19 cellular contexts compared by ENCODE assay signal in the genomic region with DNA sequence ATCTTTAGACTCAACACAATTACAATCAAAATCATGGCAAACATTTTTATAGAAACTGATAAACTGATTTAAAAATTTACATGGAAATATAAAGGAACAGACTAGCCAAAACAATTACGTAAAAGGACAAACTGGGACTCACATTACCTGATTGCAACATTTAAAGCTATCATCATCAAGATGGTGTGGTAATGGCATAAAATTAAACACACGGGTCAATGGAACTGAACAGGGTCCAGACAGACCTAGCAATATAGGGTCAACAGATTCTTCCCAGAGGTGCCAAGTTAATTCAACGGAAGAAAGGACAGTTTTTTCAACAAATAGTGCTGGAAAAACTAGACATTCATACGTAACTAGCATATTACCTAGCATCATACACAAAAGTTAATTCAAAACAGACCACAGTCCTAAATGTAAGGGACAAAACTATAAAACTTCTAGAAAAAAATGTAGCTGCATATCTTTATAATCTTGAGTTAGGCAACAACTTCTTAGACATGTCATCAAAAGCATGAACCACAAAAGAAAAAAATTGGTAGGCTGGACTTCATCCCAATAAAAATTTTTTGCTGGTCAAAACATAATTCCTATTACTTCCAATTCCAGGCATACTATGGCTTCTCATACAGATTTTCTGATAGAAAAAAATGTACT.
DNase-seq lines count a peak whose midpoint lies in the region; ATAC-seq and TF ChIP-seq lines count a peak whose summit lies in the region.
"Had no signal": no experiment of that assay in that cellular context is flagged by ENCODE, and none has a peak within 500 bp of the region (broad histone marks: within the 10 kb centered on the region; RNA-seq: fewer than 3 reads in every experiment).

No MANE protein-coding gene starts in this region.

- WGBS in hepatocyte (ENCODE audit: low lambda C conversion rate, missing lambda C conversion rate): 91% methylated on average over 4 of the region's 4 CpGs

- peaks cover 25% of the 10 kb centered on the region for H3K4me1 Mint-ChIP-seq in MCF 10A (ENCODE audit: insufficient read depth, unreplicated experiment)
- peaks cover 19% of the 10 kb centered on the region for H3K4me1 Mint-ChIP-seq in type B pancreatic cell (ENCODE audit: unreplicated experiment)
- H3K4me1 Mint-ChIP-seq in activated T-cell treated with anti-CD3 and anti-CD28 coated beads, Interleukin-2, amount 50 U/mL, for 4 hours (ENCODE audit: low read depth): no peaks in the 10 kb centered on the region
- H3K4me1 Mint-ChIP-seq: activated B cell treated with CpG ODN at 0.5 μM for 24 hours; activated T-helper 17 cell treated with anti-CD3 and anti-CD28 coated beads, Interleukin-2, amount 50 U/mL, for 72 hours; stimulated activated effector memory CD8-positive, alpha-beta T cell treated with anti-CD3 and anti-CD28 coated beads, Interleukin-12 subunit alpha, Interleukin-12 subunit beta, amount 100 ng/mL, for 72 hours had no signal

- H3K4me2 ChIP-seq in hepatocyte: no peak overlapping the region

- POLR2A ChIA-PET in MCF 10A (lab: Yijun Ruan, JAX): interaction anchor here (0.6 to 2.4 kb wide), 7 partner anchors 11 to 44 kb away, joined by 3 to 13 read pairs (median 3); no protein-coding TSS in a partner anchor

- DNase-seq in MCF 10A (ENCODE audit: unreplicated experiment) (peak; percentile 36), breast epithelium (ENCODE audit: low spot score in 2 of 2) (no peak), hepatocyte (ENCODE audit: low spot score) (no peak), type B pancreatic cell (ENCODE audit: extremely low spot score, unreplicated experiment) (no peak), middle frontal gyrus (ENCODE audit: extremely low spot score, low spot score) (no peak)
- no peak for DNase-seq in activated T-cell treated with anti-CD3 and anti-CD28 coated beads, Interleukin-2, amount 50 U/mL, for 4 hours
- DNase-seq in effector CD8-positive, alpha-beta T cell (lab: John Stamatoyannopoulos, UW): no peak
- DNase-seq: activated B cell treated with CpG ODN at 0.5 μM for 24 hours, adrenal gland, kidney, NCI-H1105, nucleus accumbens, RPMI8226, T-helper 17 cell had no signal

- H3K27ac Mint-ChIP-seq in MCF 10A (ENCODE audit: low read depth, unreplicated experiment) (peak overlapping the region; percentile 57), type B pancreatic cell (peak overlapping the region; percentile 14)
- H3K27ac Mint-ChIP-seq: activated B cell treated with CpG ODN at 0.5 μM for 24 hours; activated T-helper 17 cell treated with anti-CD3 and anti-CD28 coated beads, Interleukin-2, amount 50 U/mL, for 72 hours; stimulated activated effector memory CD8-positive, alpha-beta T cell treated with anti-CD3 and anti-CD28 coated beads, Interleukin-12 subunit alpha, Interleukin-12 subunit beta, amount 100 ng/mL, for 72 hours; T-helper 17 cell had no signal

- H3K36me3 Mint-ChIP-seq in MCF 10A (ENCODE audit: insufficient read depth, unreplicated experiment): no peaks in the 10 kb centered on the region
- no peaks in the 10 kb centered on the region for H3K36me3 Mint-ChIP-seq in type B pancreatic cell
- no peaks in the 10 kb centered on the region for H3K36me3 Mint-ChIP-seq in activated T-cell treated with anti-CD3 and anti-CD28 coated beads, Interleukin-2, amount 50 U/mL, for 4 hours (ENCODE audit: insufficient read depth)
- H3K36me3 Mint-ChIP-seq: stimulated activated effector memory CD8-positive, alpha-beta T cell treated with anti-CD3 and anti-CD28 coated beads, Interleukin-12 subunit alpha, Interleukin-12 subunit beta, amount 100 ng/mL, for 72 hours had no signal

- TF ChIP-seq CTCF in MCF 10A (IDR thresholded peaks at IDR 0.05; ENCODE audit: unreplicated experiment): no peak
- TF ChIP-seq CTCF in breast epithelium (IDR thresholded peaks at IDR 0.05): no peak
- TF ChIP-seq CTCF in hepatocyte (IDR thresholded peaks at IDR 0.05; ENCODE audit: poor library complexity): no peak
- TF ChIP-seq CTCF in type B pancreatic cell (conservative IDR thresholded peaks at IDR 0.05): no peak

- intact Hi-C loops in MCF 10A (cut with micrococcal nuclease): loop anchor here (5.0 kb wide), 1 partner anchor 35 kb away; no protein-coding TSS in a partner anchor
- intact Hi-C loops in breast epithelium (cut with DNase I; ENCODE audit: low total_unique reads): no loop called here

- no peak for TF ChIP-seq POLR2A in breast epithelium (IDR thresholded peaks at IDR 0.05)

- H3K9me3 ChIP-seq in breast epithelium: no peaks in the 10 kb centered on the region
- no peaks in the 10 kb centered on the region for H3K9me3 ChIP-seq in hepatocyte (ENCODE audit: low read depth)
- H3K9me3 ChIP-seq: adrenal gland had no signal

- no TSS peak for BruUV-seq in MCF 10A (replicated peaks; lab: Mats Ljungman, UMichigan)

- H3K4me3 ChIP-seq in breast epithelium (no peak overlapping the region), hepatocyte (no peak overlapping the region)
- H3K4me3 ChIP-seq: adrenal gland, skin epidermis had no signal

- peaks cover 73% of the 10 kb centered on the region for H3K79me2 ChIP-seq in hepatocyte

- H3K36me3 ChIP-seq in breast epithelium (no peaks in the 10 kb centered on the region), hepatocyte (replicated peaks; ENCODE audit: insufficient read depth, low read depth) (no peaks in the 10 kb centered on the region)
- H3K36me3 ChIP-seq: adrenal gland had no signal

- no peaks in the 10 kb centered on the region for H3K27me3 Mint-ChIP-seq in MCF 10A (ENCODE audit: insufficient read depth, unreplicated experiment)
- no peaks in the 10 kb centered on the region for H3K27me3 Mint-ChIP-seq in type B pancreatic cell
- peaks cover 2% of the 10 kb centered on the region for H3K27me3 Mint-ChIP-seq in activated T-cell treated with anti-CD3 and anti-CD28 coated beads, Interleukin-2, amount 50 U/mL, for 4 hours (ENCODE audit: low read depth)
- H3K27me3 Mint-ChIP-seq: activated B cell treated with CpG ODN at 0.5 μM for 24 hours; activated T-helper 17 cell treated with anti-CD3 and anti-CD28 coated beads, Interleukin-2, amount 50 U/mL, for 72 hours; T-helper 17 cell had no signal

- H3K9me2 ChIP-seq in hepatocyte (replicated peaks; ENCODE audit: insufficient read depth): no peaks in the 10 kb centered on the region

- no peaks in the 10 kb centered on the region for H3K9me3 Mint-ChIP-seq in MCF 10A (ENCODE audit: unreplicated experiment)
- H3K9me3 Mint-ChIP-seq in type B pancreatic cell: no peaks in the 10 kb centered on the region
- H3K9me3 Mint-ChIP-seq in activated T-cell treated with anti-CD3 and anti-CD28 coated beads, Interleukin-2, amount 50 U/mL, for 4 hours: no peaks in the 10 kb centered on the region
- H3K9me3 Mint-ChIP-seq: activated B cell treated with CpG ODN at 0.5 μM for 24 hours; activated T-helper 17 cell treated with anti-CD3 and anti-CD28 coated beads, Interleukin-2, amount 50 U/mL, for 72 hours; stimulated activated effector memory CD8-positive, alpha-beta T cell treated with anti-CD3 and anti-CD28 coated beads, Interleukin-12 subunit alpha, Interleukin-12 subunit beta, amount 100 ng/mL, for 72 hours had no signal

- no peak overlapping the region for H2AFZ ChIP-seq in hepatocyte

- H3K27me3 ChIP-seq in breast epithelium: no peaks in the 10 kb centered on the region
- H3K27me3 ChIP-seq in hepatocyte: no peaks in the 10 kb centered on the region
- H3K27me3 ChIP-seq: adrenal gland had no signal

- CTCF ChIA-PET in MCF 10A (lab: Yijun Ruan, JAX): interaction anchor here (0.6 to 1.8 kb wide), 4 partner anchors 9 to 98 kb away, joined by 3 to 5 read pairs (median 4); no protein-coding TSS in a partner anchor

- H3K4me1 ChIP-seq in breast epithelium: no peaks in the 10 kb centered on the region
- H3K4me1 ChIP-seq in hepatocyte (ENCODE audit: insufficient read depth): peaks cover 5% of the 10 kb centered on the region

- H3K27ac ChIP-seq in breast epithelium: no peak overlapping the region
- H3K27ac ChIP-seq in hepatocyte: peak overlapping the region; percentile 33
- H3K27ac ChIP-seq: 22Rv1, adrenal gland, skin epidermis had no signal

- H4K20me1 ChIP-seq in hepatocyte (ENCODE audit: insufficient read depth, poor library complexity, severe bottlenecking): no peaks in the 10 kb centered on the region

- ATAC-seq in SK-N-SH treated with all-trans-retinoic acid at 6 μM for 48 hours: peak; percentile 10; the same call in 2 of the 3 replicates
- ATAC-seq in activated T-cell treated with anti-CD3 and anti-CD28 coated beads, Interleukin-2, amount 50 U/mL, for 4 hours: no peak
- ATAC-seq: activated T-helper 17 cell treated with anti-CD3 and anti-CD28 coated beads, Interleukin-2, amount 50 U/mL, for 72 hours; stimulated activated effector memory CD8-positive, alpha-beta T cell treated with anti-CD3 and anti-CD28 coated beads, Interleukin-12 subunit alpha, Interleukin-12 subunit beta, amount 100 ng/mL, for 72 hours; T-helper 17 cell had no signal

- no peak overlapping the region for H3K4me3 Mint-ChIP-seq in MCF 10A (ENCODE audit: unreplicated experiment)
- no peak overlapping the region for H3K4me3 Mint-ChIP-seq in type B pancreatic cell
- no peak overlapping the region for H3K4me3 Mint-ChIP-seq in activated T-cell treated with anti-CD3 and anti-CD28 coated beads, Interleukin-2, amount 50 U/mL, for 4 hours
- H3K4me3 Mint-ChIP-seq: activated B cell treated with CpG ODN at 0.5 μM for 24 hours; activated T-helper 17 cell treated with anti-CD3 and anti-CD28 coated beads, Interleukin-2, amount 50 U/mL, for 72 hours; stimulated activated effector memory CD8-positive, alpha-beta T cell treated with anti-CD3 and anti-CD28 coated beads, Interleukin-12 subunit alpha, Interleukin-12 subunit beta, amount 100 ng/mL, for 72 hours; T-helper 17 cell had no signal

TF ChIP-seq in SK-N-SH treated with all-trans-retinoic acid at 6 μM for 48 hours, 23 proteins besides CTCF, POLR2A, EP300 and RAD21:
- no peak for TF ChIP-seq ZNF70 (CRISPR knock-in tag; IDR thresholded peaks at IDR 0.05)
- TF ChIP-seq TCF4 (CRISPR knock-in tag; IDR thresholded peaks at IDR 0.05; ENCODE audit: borderline replicate concordance): no peak
- peak; percentile 35; the same call in 1 of the 2 replicates for TF ChIP-seq ISL1 (CRISPR knock-in tag; IDR thresholded peaks at IDR 0.05)
